ENCODE assay signal across 8 cellular contexts in the genomic region with DNA sequence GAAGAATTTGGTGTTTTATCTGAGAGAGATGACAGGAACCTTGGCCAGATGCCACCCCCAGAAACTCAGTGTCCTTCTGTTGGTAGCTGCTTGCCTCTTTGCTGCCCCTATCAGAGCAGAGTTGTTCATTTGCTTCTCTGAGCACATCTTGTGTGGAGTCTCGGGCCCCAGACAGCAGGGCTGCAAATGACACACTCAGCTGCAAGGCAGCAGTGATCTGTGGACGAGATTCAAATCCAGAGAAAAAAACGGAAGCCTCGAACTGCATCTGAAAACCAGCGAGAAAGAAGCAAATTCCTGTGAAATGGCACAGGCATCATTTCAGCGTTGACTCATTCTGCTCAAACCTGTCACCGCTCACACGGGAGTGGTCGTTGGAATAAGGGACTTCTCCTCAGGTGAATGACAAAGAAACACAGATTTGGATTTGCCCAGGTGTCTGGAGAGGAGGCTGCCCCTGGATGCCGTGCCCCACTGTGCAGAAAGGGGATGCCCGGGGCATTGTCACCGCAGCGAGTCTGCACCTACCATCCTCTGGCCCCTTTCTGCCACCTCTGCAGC.
DNase-seq lines count a peak whose midpoint lies in the region; ATAC-seq lines count a peak whose summit lies in the region.

No MANE protein-coding gene starts in this region.

- peak overlapping the region; percentile 92 for H3K27ac Mint-ChIP-seq in activated naive CD8-positive, alpha-beta T cell treated with anti-CD3 and anti-CD28 coated beads, Interleukin-2, amount 50 U/mL, for 24 hours

- DNase-seq in ELR (ENCODE audit: low read depth) (peak; percentile 32), T-helper 1 cell (peak in 4 of 5 donors; percentile 24 to 52 (median 42)), SW 1271 (lab: John Stamatoyannopoulos, UW) (no peak), NCI-H524 treated with DMSO at 0.1 percent for 48 hours (lab: John Stamatoyannopoulos, UW) (no peak), NCI-H2081 treated with DMSO at 0.1 percent for 48 hours (lab: John Stamatoyannopoulos, UW) (no peak)
- peak; percentile 66 for DNase-seq in activated naive CD8-positive, alpha-beta T cell treated with anti-CD3 and anti-CD28 coated beads, Interleukin-2, amount 50 U/mL, for 24 hours
- peak; percentile 43 to 45 for DNase-seq in stimulated activated CD4-positive, alpha-beta T cell treated with anti-CD3 and anti-CD28 coated beads, Interleukin-12 subunit alpha, Interleukin-12 subunit beta, amount 100 ng/mL, for 24 hours (ENCODE audit: low read depth in 2 of 2)

- H3K36me3 Mint-ChIP-seq in activated naive CD8-positive, alpha-beta T cell treated with anti-CD3 and anti-CD28 coated beads, Interleukin-2, amount 50 U/mL, for 24 hours (ENCODE audit: low read depth): peaks cover 7% of the 10 kb centered on the region

- H3K4me3 Mint-ChIP-seq in activated naive CD8-positive, alpha-beta T cell treated with anti-CD3 and anti-CD28 coated beads, Interleukin-2, amount 50 U/mL, for 24 hours: peak overlapping the region; percentile 72

- no peaks in the 10 kb centered on the region for H3K27me3 Mint-ChIP-seq in activated naive CD8-positive, alpha-beta T cell treated with anti-CD3 and anti-CD28 coated beads, Interleukin-2, amount 50 U/mL, for 24 hours

- H3K4me1 Mint-ChIP-seq in activated naive CD8-positive, alpha-beta T cell treated with anti-CD3 and anti-CD28 coated beads, Interleukin-2, amount 50 U/mL, for 24 hours: peaks cover 54% of the 10 kb centered on the region

- ATAC-seq in HG02798 (IDR thresholded peaks at IDR 0.05; ENCODE audit: poor library complexity, unreplicated experiment): peak; percentile 23
- ATAC-seq in activated naive CD8-positive, alpha-beta T cell treated with anti-CD3 and anti-CD28 coated beads, Interleukin-2, amount 50 U/mL, for 24 hours: peak; percentile 61

- H3K9me3 Mint-ChIP-seq in activated naive CD8-positive, alpha-beta T cell treated with anti-CD3 and anti-CD28 coated beads, Interleukin-2, amount 50 U/mL, for 24 hours: peaks cover 11% of the 10 kb centered on the region

Comparison
In these comparisons a context has a peak if more than half of its experiments do, and no peak if none do; other contexts are left out.
1. DNase-seq: peak in ELR (single experiment), T-helper 1 cell (4 of 5), activated naive CD8-positive, alpha-beta T cell treated with anti-CD3 and anti-CD28 coated beads, Interleukin-2, amount 50 U/mL, for 24 hours (single experiment) and stimulated activated CD4-positive, alpha-beta T cell treated with anti-CD3 and anti-CD28 coated beads, Interleukin-12 subunit alpha, Interleukin-12 subunit beta, amount 100 ng/mL, for 24 hours (2 of 2); none in SW 1271 (0 of 2), NCI-H524 treated with DMSO at 0.1 percent for 48 hours (single experiment) and NCI-H2081 treated with DMSO at 0.1 percent for 48 hours (single experiment).